In the genomic region with DNA sequence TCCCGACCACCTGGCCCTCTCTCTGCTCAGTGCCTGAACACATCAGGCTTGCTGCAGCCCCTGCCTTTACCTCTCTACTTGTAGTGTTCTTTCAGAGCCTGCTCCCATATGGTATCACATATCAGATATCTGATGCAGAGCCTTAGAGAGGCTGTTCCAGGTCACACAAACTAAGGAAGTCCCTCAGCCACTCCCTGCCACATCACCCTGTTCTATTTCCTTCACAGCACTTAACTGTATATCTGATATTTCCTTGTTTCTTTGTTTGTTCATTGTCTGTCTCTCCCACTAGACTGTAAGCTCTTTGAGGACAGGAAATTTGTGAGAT, we compare ENCODE assay signal across 12 cellular contexts. TPM values are rescaled to one million over a fixed set of nuclear protein-coding genes. Genes with fewer than 3 reads are reported as not detected.
DNase-seq lines count a peak whose midpoint lies in the region; ATAC-seq, FAIRE-seq and TF ChIP-seq lines count a peak whose summit lies in the region.
"Had no signal": no experiment of that assay in that cellular context is flagged by ENCODE, and none has a peak within 500 bp of the region (broad histone marks: within the 10 kb centered on the region; RNA-seq: fewer than 3 reads in every experiment).

No MANE protein-coding gene starts in this region.

- POLR2A ChIA-PET in MCF 10A (lab: Yijun Ruan, JAX), result no interaction called here

- intact Hi-C loops in MCF 10A (cut with micrococcal nuclease), result no loop called here

- H3K4me3 ChIP-seq in HUES64 (ENCODE audit: low read length) (peak overlapping the region; percentile 67), keratinocyte (ENCODE audit: control insufficient read depth in 2 of 3, extremely low read depth in 1 of 3, insufficient read depth in 2 of 3, low read depth in 1 of 3, low read length in 3 of 3) (no peak overlapping the region), skeletal muscle tissue (ENCODE audit: low read length in 3 of 3) (peak overlapping the region; percentile 70 to 85 (median 84))
- no peak overlapping the region for H3K4me3 ChIP-seq in effector memory CD4-positive, alpha-beta T cell (ENCODE audit: insufficient read depth, low read depth, low read length, poor library complexity, severe bottlenecking)

- FAIRE-seq in keratinocyte (lab: Jason Lieb, UNC), result no peak

- DNase-seq in MCF 10A (ENCODE audit: unreplicated experiment), result no peak
- no peak for DNase-seq in keratinocyte (ENCODE audit: low read depth, low spot score)
- no peak for DNase-seq in T-helper 2 cell
- no peak for DNase-seq in foreskin keratinocyte
- DNase-seq in NCI-H748 treated with DMSO at 0.1 percent for 48 hours (lab: John Stamatoyannopoulos, UW), result no peak
- DNase-seq in effector memory CD4-positive, alpha-beta T cell, result no peak
- DNase-seq: activated T-cell treated with anti-CD3 and anti-CD28 coated beads, Interleukin-2, amount 50 U/mL, for 1 hour; CD8-positive, alpha-beta memory T cell; PC-3 had no signal

- H3K27ac Mint-ChIP-seq in MCF 10A (ENCODE audit: low read depth, unreplicated experiment), result peak overlapping the region; percentile 49
- H3K27ac Mint-ChIP-seq: dendritic cell treated with granulocyte-macrophage colony-stimulating factor and Interleukin-4, amounts not matched to agents 40 ng/mL and 50 ng/mL, for 4 days had no signal

- ATAC-seq in foreskin keratinocyte, result no peak
- ATAC-seq: PC-3 had no signal

- peak overlapping the region; percentile 74 for H3K4me2 ChIP-seq in keratinocyte (ENCODE audit: control insufficient read depth, extremely low read depth, insufficient read depth, low read depth, low read length)

- H3K27me3 Mint-ChIP-seq in MCF 10A (ENCODE audit: insufficient read depth, unreplicated experiment), result peaks cover under 1% of the 10 kb centered on the region

- H3K9me3 Mint-ChIP-seq in MCF 10A (ENCODE audit: unreplicated experiment), result no peaks in the 10 kb centered on the region
- H3K9me3 Mint-ChIP-seq: dendritic cell treated with granulocyte-macrophage colony-stimulating factor and Interleukin-4, amounts not matched to agents 40 ng/mL and 50 ng/mL, for 4 days had no signal

- H3K27ac ChIP-seq in HUES64 (ENCODE audit: low read depth, low read length), result no peak overlapping the region
- H3K27ac ChIP-seq in keratinocyte (ENCODE audit: control insufficient read depth, insufficient read depth, low read length), result no peak overlapping the region
- H3K27ac ChIP-seq in skeletal muscle tissue (ENCODE audit: low read depth, low read length), result peak overlapping the region; percentile 98
- H3K27ac ChIP-seq in foreskin keratinocyte, result no peak overlapping the region
- no peak overlapping the region for H3K27ac ChIP-seq in effector memory CD4-positive, alpha-beta T cell (ENCODE audit: insufficient read depth, low read length, poor library complexity, severe bottlenecking)

- no peak overlapping the region for H3K9ac ChIP-seq in HUES64 (ENCODE audit: low read depth, low read length)
- no peak overlapping the region for H3K9ac ChIP-seq in keratinocyte (ENCODE audit: control insufficient read depth, extremely low read depth, insufficient read depth, low read length)
- peak overlapping the region; percentile 85 to 97 (median 89) for H3K9ac ChIP-seq in skeletal muscle tissue (ENCODE audit: low read depth in 1 of 3, low read length in 3 of 3)

- no peaks in the 10 kb centered on the region for H3K36me3 ChIP-seq in HUES64 (ENCODE audit: insufficient read depth, low read length)
- no peaks in the 10 kb centered on the region for H3K36me3 ChIP-seq in keratinocyte (ENCODE audit: control insufficient read depth in 2 of 2, extremely low read depth in 1 of 2, insufficient read depth in 2 of 2, low read length in 2 of 2)
- H3K36me3 ChIP-seq in skeletal muscle tissue (ENCODE audit: control insufficient read depth in 3 of 3, insufficient read depth in 3 of 3, low read length in 3 of 3), result no peaks in the 10 kb centered on the region
- no peaks in the 10 kb centered on the region for H3K36me3 ChIP-seq in effector memory CD4-positive, alpha-beta T cell (ENCODE audit: control insufficient read depth, insufficient read depth, low read length)

- H3K79me2 ChIP-seq in keratinocyte (ENCODE audit: control insufficient read depth, insufficient read depth, low read length), result no peaks in the 10 kb centered on the region

- CTCF ChIA-PET in MCF 10A (lab: Yijun Ruan, JAX), result interaction anchor here (0.6 to 1.8 kb wide), 2 partner anchors 18 to 1914 kb away, joined by 3 to 4 read pairs; no protein-coding TSS in a partner anchor

- 49% methylated on average over 1 of the region's 1 CpG for WGBS in HUES64

- H3K36me3 Mint-ChIP-seq in MCF 10A (ENCODE audit: insufficient read depth, unreplicated experiment), result no peaks in the 10 kb centered on the region
- H3K36me3 Mint-ChIP-seq: CD8-positive, alpha-beta memory T cell had no signal

- no TSS peak for BruUV-seq in MCF 10A (replicated peaks; lab: Mats Ljungman, UMichigan)

- H3K4me1 ChIP-seq in HUES64 (ENCODE audit: insufficient read depth, low read length) (no peaks in the 10 kb centered on the region; the same call in 1 of the 2 replicates), keratinocyte (ENCODE audit: control insufficient read depth, extremely low read depth, insufficient read depth, low read length) (peaks cover 7% of the 10 kb centered on the region), skeletal muscle tissue (ENCODE audit: control insufficient read depth in 3 of 3, insufficient read depth in 3 of 3, low read length in 3 of 3) (peaks cover 14 to 39% (median 26%) of the 10 kb centered on the region in 3 donors), foreskin keratinocyte (no peaks in the 10 kb centered on the region)
- no peaks in the 10 kb centered on the region for H3K4me1 ChIP-seq in effector memory CD4-positive, alpha-beta T cell (ENCODE audit: control insufficient read depth, insufficient read depth, low read length, poor library complexity, severe bottlenecking)

- no peaks in the 10 kb centered on the region for H3K9me1 ChIP-seq in keratinocyte (ENCODE audit: control insufficient read depth, extremely low read depth, insufficient read depth, low read length)

- H2AFZ ChIP-seq in keratinocyte (ENCODE audit: control insufficient read depth, low read length), result no peak overlapping the region

- peaks cover 55% of the 10 kb centered on the region for H3K27me3 ChIP-seq in HUES64 (ENCODE audit: insufficient read depth, low read length)
- H3K27me3 ChIP-seq in keratinocyte (ENCODE audit: control insufficient read depth, extremely low read depth, insufficient read depth, low read length), result peaks cover 11% of the 10 kb centered on the region
- peaks cover 0 to 9% (median 4%) of the 10 kb centered on the region in 3 donors for H3K27me3 ChIP-seq in skeletal muscle tissue (ENCODE audit: control insufficient read depth in 3 of 3, insufficient read depth in 3 of 3, low read length in 3 of 3)
- no peaks in the 10 kb centered on the region for H3K27me3 ChIP-seq in foreskin keratinocyte
- H3K27me3 ChIP-seq in effector memory CD4-positive, alpha-beta T cell (replicated peaks; ENCODE audit: control insufficient read depth, insufficient read depth, low read length, poor library complexity, severe bottlenecking), result peaks cover 6% of the 10 kb centered on the region

- H4K20me1 ChIP-seq in keratinocyte (ENCODE audit: control insufficient read depth, extremely low read depth, insufficient read depth, low read length), result no peaks in the 10 kb centered on the region

- no peak for TF ChIP-seq CTCF in MCF 10A (IDR thresholded peaks at IDR 0.05; ENCODE audit: unreplicated experiment)
- no peak for TF ChIP-seq CTCF in keratinocyte (optimal IDR thresholded peaks at IDR 0.05 in 1 of 3, IDR thresholded peaks at IDR 0.05 in 1 of 3, conservative IDR thresholded peaks at IDR 0.05 in 1 of 3; ENCODE audit: extremely low read depth in 1 of 3, insufficient read depth in 2 of 3, low read length in 3 of 3)
- no peak for TF ChIP-seq CTCF in foreskin keratinocyte (conservative IDR thresholded peaks at IDR 0.05)

- dilution Hi-C loops in keratinocyte (cut with MboI; ENCODE audit: extremely low pct_ligation_motif_present, low sequenced_read_pairs), result no loop called here

- H3K9me3 ChIP-seq in HUES64 (ENCODE audit: insufficient read depth, low read depth, low read length) (no peaks in the 10 kb centered on the region), keratinocyte (ENCODE audit: control insufficient read depth, low read depth, low read length) (no peaks in the 10 kb centered on the region), skeletal muscle tissue (ENCODE audit: control insufficient read depth in 3 of 3, low read length in 3 of 3) (no peaks in the 10 kb centered on the region)
- no peaks in the 10 kb centered on the region for H3K9me3 ChIP-seq in effector memory CD4-positive, alpha-beta T cell (ENCODE audit: control insufficient read depth, low read length)

- H3K4me3 Mint-ChIP-seq in MCF 10A (ENCODE audit: unreplicated experiment), result peak overlapping the region; percentile 71
- H3K4me3 Mint-ChIP-seq: dendritic cell treated with granulocyte-macrophage colony-stimulating factor and Interleukin-4, amounts not matched to agents 40 ng/mL and 50 ng/mL, for 4 days had no signal

- H3K4me1 Mint-ChIP-seq in MCF 10A (ENCODE audit: insufficient read depth, unreplicated experiment), result peaks cover 10% of the 10 kb centered on the region

RNA-seq across cellular contexts. Expression of gene ALDH1L1, which starts 1.0 kb away (rescaled TPM):
- 0.70 TPM for polyA plus RNA-seq in HUES64 (2013, experiment 1 of 2)
- polyA plus RNA-seq in HUES64 (2013, experiment 2 of 2), result 1.5 TPM
- total RNA-seq in MCF 10A (2022) (1.5 and 1.9 TPM in 2 replicates), skeletal muscle tissue (2.6 TPM), foreskin keratinocyte (0.68 and 1.7 TPM in 2 replicates)
- polyA plus RNA-seq in keratinocyte (0.09 to 0.35 TPM (median 0.17 TPM) in 3 replicates), foreskin keratinocyte (0.49 and 1.3 TPM in 2 replicates)
- not detected for polyA plus RNA-seq in keratinocyte (2011; ENCODE audit: low read depth)
- polyA plus RNA-seq in keratinocyte (2011; cell fraction: cytosol; rRNA removed), result 0.15 and 0.19 TPM in 2 replicates
- polyA plus RNA-seq in keratinocyte (2011; cell fraction: nucleus; rRNA removed), result 0.20 and 0.25 TPM in 2 replicates
- polyA plus RNA-seq in keratinocyte (2012; ENCODE audit: low replicate concordance), result 0.23 and 0.30 TPM in 2 replicates
- polyA minus RNA-seq in keratinocyte, result 0.23 to 0.77 TPM (median 0.30 TPM) in 3 replicates
- not detected for polyA minus RNA-seq in keratinocyte (2011; cell fraction: cytosol; rRNA and poly(A)+ RNA removed)
- polyA minus RNA-seq in keratinocyte (2011; cell fraction: nucleus; rRNA and poly(A)+ RNA removed), result not detected in 2 replicates
- total RNA-seq: CD8-positive, alpha-beta memory T cell; PC-3 had no signal
- polyA plus RNA-seq: CD8-positive, alpha-beta memory T cell had no signal

Comparison
In these comparisons a context has a peak if more than half of its experiments do, and no peak if none do; other contexts are left out.
1. H3K4me3 ChIP-seq: peak in HUES64 (single experiment) and skeletal muscle tissue (3 of 3); none in keratinocyte (0 of 3) and effector memory CD4-positive, alpha-beta T cell (single experiment).
2. H3K9ac ChIP-seq: peak in skeletal muscle tissue (3 of 3); none in HUES64 (single experiment) and keratinocyte (single experiment).